Comparison of ENCODE assay signal across 8 cellular contexts in genomic region chr7:108805808-108806397, GRCh38.
A peak's percentile ranks its signal among the peaks of the same experiment; 100 is the strongest.
DNase-seq lines count a peak whose midpoint lies in the region; ATAC-seq and TF ChIP-seq lines count a peak whose summit lies in the region.

No MANE protein-coding gene starts in this region.

- H3K4me2 ChIP-seq in smooth muscle cell: no peak overlapping the region

- no peak for TF ChIP-seq EP300 in stomach (IDR thresholded peaks at IDR 0.05)

- H3K4me1 Mint-ChIP-seq in endodermal cell: no peaks in the 10 kb centered on the region

- no peak overlapping the region for H3K27ac ChIP-seq in endodermal cell (ENCODE audit: low read depth, low read length)
- no peak overlapping the region for H3K27ac ChIP-seq in smooth muscle cell (ENCODE audit: low read depth)
- no peak overlapping the region for H3K27ac ChIP-seq in stomach

- no peaks in the 10 kb centered on the region for H4K20me1 ChIP-seq in smooth muscle cell (ENCODE audit: low read depth)

- 62 to 88% methylated on average over 2 to 6 of the region's 6 CpGs for WGBS in endodermal cell (ENCODE audit: insufficient coverage in 1 of 2, insufficient read length in 1 of 2), 2 experiments
- 54% methylated on average over 6 of the region's 6 CpGs for WGBS in smooth muscle cell (ENCODE audit: low lambda C conversion rate)
- WGBS in stomach, 5 donors: 59 to 72% (median 68%) methylated on average over 6 of the region's 6 CpGs

- ATAC-seq in GM18907 (IDR thresholded peaks at IDR 0.05; ENCODE audit: unreplicated experiment): peak; percentile 64

- TF ChIP-seq CTCF in endodermal cell (conservative IDR thresholded peaks at IDR 0.05) (peak; percentile 85), smooth muscle cell (IDR thresholded peaks at IDR 0.05; ENCODE audit: borderline replicate concordance, insufficient read depth, poor library complexity, severe bottlenecking) (peak; percentile 65), stomach (IDR thresholded peaks at IDR 0.05) (peak in 1 of 7 experiments; percentile 24)

- in situ Hi-C loops in ACHN (cut with HindIII; ENCODE audit: low pct_ligation_motif_present, low pct_unique_long_range_greater_than_20kb, low sequenced_read_pairs): no loop called here

- TF ChIP-seq POLR2A in stomach (IDR thresholded peaks at IDR 0.05): no peak

- H3K9me3 Mint-ChIP-seq in endodermal cell: no peaks in the 10 kb centered on the region

- H2AFZ ChIP-seq in smooth muscle cell (ENCODE audit: low read depth): peak overlapping the region; percentile 98

- H3K4me3 ChIP-seq in endodermal cell (ENCODE audit: low read length): no peak overlapping the region
- no peak overlapping the region for H3K4me3 ChIP-seq in smooth muscle cell
- no peak overlapping the region for H3K4me3 ChIP-seq in stomach

- H3K27ac Mint-ChIP-seq in endodermal cell: no peak overlapping the region

- H3F3A ChIP-seq in smooth muscle cell (ENCODE audit: low read depth): no peaks in the 10 kb centered on the region

- H3K4me1 ChIP-seq in endodermal cell (ENCODE audit: control insufficient read depth, insufficient read depth, low read length) (no peaks in the 10 kb centered on the region), smooth muscle cell (ENCODE audit: low read depth) (no peaks in the 10 kb centered on the region), stomach (no peaks in the 10 kb centered on the region)

- H3K9ac ChIP-seq in endodermal cell (ENCODE audit: extremely low read depth, low read length, poor library complexity, severe bottlenecking) (no peak overlapping the region), smooth muscle cell (ENCODE audit: low read depth) (no peak overlapping the region)

- DNase-seq in ACHN (peak; percentile 55), NAMALWA (ENCODE audit: low spot score) (peak; percentile 61), endodermal cell (peak; percentile 55), smooth muscle cell (lab: John Stamatoyannopoulos, UW; ENCODE audit: unreplicated experiment) (no peak), hippocampal formation (lab: John Stamatoyannopoulos, UW) (no peak), stomach (no peak)
- DNase-seq in activated T-cell treated with anti-CD3 and anti-CD28 coated beads, Interleukin-2, amount 50 U/mL, for 1 hour: no peak

- no peak overlapping the region for H3K4me3 Mint-ChIP-seq in endodermal cell

- no peaks in the 10 kb centered on the region for H3K79me2 ChIP-seq in smooth muscle cell (ENCODE audit: low read depth)

- H3K36me3 ChIP-seq in endodermal cell (ENCODE audit: control insufficient read depth, insufficient read depth, low read length) (no peaks in the 10 kb centered on the region), smooth muscle cell (ENCODE audit: low read depth) (no peaks in the 10 kb centered on the region), stomach (no peaks in the 10 kb centered on the region)

- no peaks in the 10 kb centered on the region for H3K27me3 Mint-ChIP-seq in endodermal cell (ENCODE audit: insufficient read depth)

- intact Hi-C loops in stomach (cut with DNase I; ENCODE audit: low total_unique reads): no loop called here

- H3K27me3 ChIP-seq in endodermal cell (ENCODE audit: control insufficient read depth, insufficient read depth, low read length, poor library complexity, severe bottlenecking): peaks cover 3% of the 10 kb centered on the region
- no peaks in the 10 kb centered on the region for H3K27me3 ChIP-seq in smooth muscle cell (ENCODE audit: low read depth)
- H3K27me3 ChIP-seq in stomach: no peaks in the 10 kb centered on the region

- no peaks in the 10 kb centered on the region for H3K9me3 ChIP-seq in endodermal cell (ENCODE audit: control insufficient read depth, low read length)
- no peaks in the 10 kb centered on the region for H3K9me3 ChIP-seq in smooth muscle cell (replicated peaks; ENCODE audit: low read depth)
- no peaks in the 10 kb centered on the region for H3K9me3 ChIP-seq in stomach

- H3K36me3 Mint-ChIP-seq in endodermal cell (ENCODE audit: low read depth): no peaks in the 10 kb centered on the region

Comparison
In these comparisons a context has a peak if more than half of its experiments do, and no peak if none do; other contexts are left out.
1. DNase-seq: peak in ACHN (single experiment), NAMALWA (single experiment) and endodermal cell (single experiment); none in smooth muscle cell (single experiment), activated T-cell treated with anti-CD3 and anti-CD28 coated beads, Interleukin-2, amount 50 U/mL, for 1 hour (single experiment), hippocampal formation (0 of 2) and stomach (single experiment).